9 cellular contexts compared by ENCODE assay signal in the genomic region with DNA sequence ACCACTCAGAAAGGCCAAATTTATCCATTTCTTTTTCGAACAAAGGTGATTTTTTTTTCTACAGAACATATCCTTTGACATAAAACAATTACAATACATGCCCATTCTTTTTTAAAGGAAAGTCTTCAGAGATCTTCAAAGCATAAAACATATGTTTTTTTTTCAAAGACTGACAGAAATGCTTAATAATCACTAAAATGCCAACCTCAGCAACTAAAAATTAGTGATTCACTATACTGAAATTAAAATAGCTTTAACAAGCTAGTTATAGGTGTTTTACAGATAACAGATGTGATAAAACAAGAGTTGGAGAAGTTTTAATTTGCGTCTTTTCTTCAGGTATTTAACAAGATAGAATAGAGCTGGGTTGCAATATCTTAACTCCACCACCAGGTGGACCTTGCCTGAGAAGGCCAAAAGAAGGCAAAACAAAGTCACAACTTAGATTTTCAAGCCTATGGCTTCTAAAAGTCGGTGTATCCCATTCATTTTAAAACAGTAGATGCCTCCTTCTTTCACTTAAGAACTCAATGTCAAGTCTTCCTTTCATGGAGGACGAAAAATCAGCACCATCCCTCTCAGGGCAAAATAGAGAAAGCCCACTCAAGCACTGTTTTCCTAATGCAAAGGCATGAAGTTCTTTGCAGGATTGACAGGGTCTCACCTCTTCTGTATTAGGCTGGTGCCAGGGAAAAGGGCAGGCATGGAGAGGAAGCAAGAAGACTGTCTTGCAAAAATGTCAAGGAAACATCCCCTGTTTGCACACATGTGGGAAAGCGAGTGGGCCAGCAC. TPM values are rescaled to one million over a fixed set of nuclear protein-coding genes. Genes with fewer than 3 reads are reported as not detected.
A peak's percentile ranks its signal among the peaks of the same experiment; 100 is the strongest.
DNase-seq lines count a peak whose midpoint lies in the region; ATAC-seq, FAIRE-seq and TF ChIP-seq lines count a peak whose summit lies in the region.
"Had no signal": no experiment of that assay in that cellular context is flagged by ENCODE, and none has a peak within 500 bp of the region (broad histone marks: within the 10 kb centered on the region; RNA-seq: fewer than 3 reads in every experiment).

No MANE protein-coding gene starts in this region.

- no peak overlapping the region for H3K27ac ChIP-seq in MM.1S (ENCODE audit: low read length)
- no peak overlapping the region for H3K27ac ChIP-seq in endodermal cell (ENCODE audit: low read depth, low read length)

- no peaks in the 10 kb centered on the region for H3K4me1 ChIP-seq in MM.1S (ENCODE audit: low read length)
- H3K4me1 ChIP-seq in endodermal cell (ENCODE audit: control insufficient read depth, insufficient read depth, low read length), result no peaks in the 10 kb centered on the region

- H3K27ac Mint-ChIP-seq in endodermal cell, result no peak overlapping the region
- no peak overlapping the region for H3K27ac Mint-ChIP-seq in osteocyte (ENCODE audit: unreplicated experiment)
- H3K27ac Mint-ChIP-seq: memory B cell had no signal

- no peaks in the 10 kb centered on the region for H3K9me3 ChIP-seq in MM.1S (replicated peaks; ENCODE audit: insufficient read depth, low read length)
- peaks cover 8% of the 10 kb centered on the region for H3K9me3 ChIP-seq in endodermal cell (ENCODE audit: control insufficient read depth, low read length)

- H3K36me3 Mint-ChIP-seq in endodermal cell (ENCODE audit: low read depth) (no peaks in the 10 kb centered on the region), osteocyte (ENCODE audit: unreplicated experiment) (no peaks in the 10 kb centered on the region)
- H3K36me3 Mint-ChIP-seq: memory B cell had no signal

- FAIRE-seq in G401.6 (lab: Jason Lieb, UNC), result peak; percentile 25

- H3K4me3 ChIP-seq in MM.1S (ENCODE audit: low read length) (no peak overlapping the region), endodermal cell (ENCODE audit: low read length) (no peak overlapping the region)

- no peaks in the 10 kb centered on the region for H4K20me1 ChIP-seq in MM.1S (ENCODE audit: insufficient read depth, low read length)

- H3K27me3 Mint-ChIP-seq in endodermal cell (ENCODE audit: insufficient read depth) (peaks cover 1% of the 10 kb centered on the region), osteocyte (ENCODE audit: unreplicated experiment) (no peaks in the 10 kb centered on the region)

- H3K4me3 Mint-ChIP-seq in endodermal cell (no peak overlapping the region), osteocyte (ENCODE audit: unreplicated experiment) (no peak overlapping the region)
- H3K4me3 Mint-ChIP-seq: memory B cell had no signal

- H3K9me3 Mint-ChIP-seq in endodermal cell (peaks cover 5% of the 10 kb centered on the region), osteocyte (ENCODE audit: unreplicated experiment) (peaks cover 4% of the 10 kb centered on the region)
- H3K9me3 Mint-ChIP-seq: memory B cell had no signal

- no peaks in the 10 kb centered on the region for H3K79me2 ChIP-seq in MM.1S (ENCODE audit: low read length)

- H3K27me3 ChIP-seq in MM.1S (replicated peaks; ENCODE audit: insufficient read depth, low read length) (no peaks in the 10 kb centered on the region; the same call in 1 of the 2 replicates), endodermal cell (ENCODE audit: control insufficient read depth, insufficient read depth, low read length, poor library complexity, severe bottlenecking) (no peaks in the 10 kb centered on the region)

- no peaks in the 10 kb centered on the region for H3K9me2 ChIP-seq in MM.1S (replicated peaks; ENCODE audit: insufficient read depth, low read length)

- H3K9ac ChIP-seq in MM.1S (ENCODE audit: low read length), result no peak overlapping the region
- no peak overlapping the region for H3K9ac ChIP-seq in endodermal cell (ENCODE audit: extremely low read depth, low read length, poor library complexity, severe bottlenecking)

- H2AFZ ChIP-seq in MM.1S (ENCODE audit: low read length), result no peak overlapping the region

- H3K4me1 Mint-ChIP-seq in endodermal cell (peaks cover 2% of the 10 kb centered on the region), osteocyte (ENCODE audit: unreplicated experiment) (no peaks in the 10 kb centered on the region)
- H3K4me1 Mint-ChIP-seq: memory B cell had no signal

- DNase-seq in MM.1S (no peak), endodermal cell (no peak), osteocyte (ENCODE audit: extremely low spot score, unreplicated experiment) (no peak), superior temporal gyrus (ENCODE audit: extremely low spot score) (no peak)
- DNase-seq: activated T-cell treated with anti-CD3 and anti-CD28 coated beads, Interleukin-2, amount 50 U/mL, for 1 hour had no signal

- no peak overlapping the region for H3K4me2 ChIP-seq in MM.1S (ENCODE audit: low read depth, low read length)

- H3K36me3 ChIP-seq in MM.1S (replicated peaks; ENCODE audit: insufficient read depth, low read length) (no peaks in the 10 kb centered on the region), endodermal cell (ENCODE audit: control insufficient read depth, insufficient read depth, low read length) (no peaks in the 10 kb centered on the region)

- TF ChIP-seq CTCF in MM.1S (IDR thresholded peaks at IDR 0.05; ENCODE audit: low read length), result peak; percentile 60
- TF ChIP-seq CTCF in endodermal cell (conservative IDR thresholded peaks at IDR 0.05), result peak; percentile 82
- TF ChIP-seq CTCF in osteocyte (IDR thresholded peaks at IDR 0.05), result peak; percentile 37

- H3F3A ChIP-seq in MM.1S (ENCODE audit: insufficient read depth, low read length), result no peaks in the 10 kb centered on the region

- ATAC-seq in GM21360 (IDR thresholded peaks at IDR 0.05; ENCODE audit: unreplicated experiment) (no peak), HG03025 (IDR thresholded peaks at IDR 0.05; ENCODE audit: low FRiP score, unreplicated experiment) (no peak)

- 77 to 91% methylated on average over 5 of the region's 5 CpGs for WGBS in endodermal cell (ENCODE audit: insufficient coverage in 1 of 2, insufficient read length in 1 of 2), 2 experiments

RNA-seq across cellular contexts. Expression of a gene that starts 31.1 kb away (rescaled TPM):
- not detected for total RNA-seq in endodermal cell
- 9.9 TPM for polyA plus RNA-seq in endodermal cell (2013, experiment 1 of 2)
- 10.4 TPM for polyA plus RNA-seq in endodermal cell (2013, experiment 2 of 2)
- total RNA-seq in osteocyte, result not detected in 2 replicates
